Comparison of ENCODE assay signal across 1 cellular context in the genomic region with DNA sequence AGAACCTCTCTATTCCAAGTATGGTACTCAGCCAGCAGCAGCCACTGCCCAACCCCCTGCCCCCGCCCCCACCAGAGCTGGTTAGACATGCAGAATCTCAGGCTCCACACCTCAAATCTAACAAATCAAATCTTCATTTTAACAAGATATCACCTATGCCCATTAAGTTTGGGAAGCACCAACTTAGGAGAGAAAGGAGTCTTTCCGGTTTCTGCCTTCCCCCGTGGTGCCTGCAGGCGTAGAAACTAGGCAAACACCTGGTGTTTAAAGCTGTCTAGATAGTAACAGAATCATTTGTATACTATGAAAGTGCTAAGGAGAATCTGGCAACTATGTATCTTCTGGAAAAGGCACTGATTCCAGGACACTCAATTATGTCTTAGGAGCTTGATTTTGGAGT.
TF ChIP-seq lines count a peak whose summit lies in the region.

No MANE protein-coding gene starts in this region.

TF ChIP-seq in GM23338, 12 proteins besides CTCF, POLR2A, EP300 and RAD21:
- TF ChIP-seq ZNF331 (CRISPR knock-in tag; IDR thresholded peaks at IDR 0.05; ENCODE audit: low read depth) = no peak
- TF ChIP-seq EZH2 (IDR thresholded peaks at IDR 0.05; ENCODE audit: low read depth, unreplicated experiment) = no peak
- no peak for TF ChIP-seq JUNB (IDR thresholded peaks at IDR 0.05; ENCODE audit: unreplicated experiment)
- TF ChIP-seq POLR2AphosphoS5 (IDR thresholded peaks at IDR 0.05; ENCODE audit: low read depth) = no peak
- no peak for TF ChIP-seq ZNF114 (CRISPR knock-in tag; IDR thresholded peaks at IDR 0.05)
- TF ChIP-seq, protein P1, sequence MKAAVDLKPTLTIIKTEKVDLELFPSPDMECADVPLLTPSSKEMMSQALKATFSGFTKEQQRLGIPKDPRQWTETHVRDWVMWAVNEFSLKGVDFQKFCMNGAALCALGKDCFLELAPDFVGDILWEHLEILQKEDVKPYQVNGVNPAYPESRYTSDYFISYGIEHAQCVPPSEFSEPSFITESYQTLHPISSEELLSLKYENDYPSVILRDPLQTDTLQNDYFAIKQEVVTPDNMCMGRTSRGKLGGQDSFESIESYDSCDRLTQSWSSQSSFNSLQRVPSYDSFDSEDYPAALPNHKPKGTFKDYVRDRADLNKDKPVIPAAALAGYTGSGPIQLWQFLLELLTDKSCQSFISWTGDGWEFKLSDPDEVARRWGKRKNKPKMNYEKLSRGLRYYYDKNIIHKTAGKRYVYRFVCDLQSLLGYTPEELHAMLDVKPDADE (IDR thresholded peaks at IDR 0.05) = no peak
- TF ChIP-seq NANOG (IDR thresholded peaks at IDR 0.05; ENCODE audit: borderline replicate concordance) = no peak
- TF ChIP-seq EZH2phosphoT487 (IDR thresholded peaks at IDR 0.05; ENCODE audit: unreplicated experiment) = no peak
- no peak for TF ChIP-seq STAT1 (IDR thresholded peaks at IDR 0.05; ENCODE audit: unreplicated experiment)
- no peak for TF ChIP-seq CREB1 (CRISPR knock-in tag; IDR thresholded peaks at IDR 0.05; ENCODE audit: low read depth)
- TF ChIP-seq, protein P2, sequence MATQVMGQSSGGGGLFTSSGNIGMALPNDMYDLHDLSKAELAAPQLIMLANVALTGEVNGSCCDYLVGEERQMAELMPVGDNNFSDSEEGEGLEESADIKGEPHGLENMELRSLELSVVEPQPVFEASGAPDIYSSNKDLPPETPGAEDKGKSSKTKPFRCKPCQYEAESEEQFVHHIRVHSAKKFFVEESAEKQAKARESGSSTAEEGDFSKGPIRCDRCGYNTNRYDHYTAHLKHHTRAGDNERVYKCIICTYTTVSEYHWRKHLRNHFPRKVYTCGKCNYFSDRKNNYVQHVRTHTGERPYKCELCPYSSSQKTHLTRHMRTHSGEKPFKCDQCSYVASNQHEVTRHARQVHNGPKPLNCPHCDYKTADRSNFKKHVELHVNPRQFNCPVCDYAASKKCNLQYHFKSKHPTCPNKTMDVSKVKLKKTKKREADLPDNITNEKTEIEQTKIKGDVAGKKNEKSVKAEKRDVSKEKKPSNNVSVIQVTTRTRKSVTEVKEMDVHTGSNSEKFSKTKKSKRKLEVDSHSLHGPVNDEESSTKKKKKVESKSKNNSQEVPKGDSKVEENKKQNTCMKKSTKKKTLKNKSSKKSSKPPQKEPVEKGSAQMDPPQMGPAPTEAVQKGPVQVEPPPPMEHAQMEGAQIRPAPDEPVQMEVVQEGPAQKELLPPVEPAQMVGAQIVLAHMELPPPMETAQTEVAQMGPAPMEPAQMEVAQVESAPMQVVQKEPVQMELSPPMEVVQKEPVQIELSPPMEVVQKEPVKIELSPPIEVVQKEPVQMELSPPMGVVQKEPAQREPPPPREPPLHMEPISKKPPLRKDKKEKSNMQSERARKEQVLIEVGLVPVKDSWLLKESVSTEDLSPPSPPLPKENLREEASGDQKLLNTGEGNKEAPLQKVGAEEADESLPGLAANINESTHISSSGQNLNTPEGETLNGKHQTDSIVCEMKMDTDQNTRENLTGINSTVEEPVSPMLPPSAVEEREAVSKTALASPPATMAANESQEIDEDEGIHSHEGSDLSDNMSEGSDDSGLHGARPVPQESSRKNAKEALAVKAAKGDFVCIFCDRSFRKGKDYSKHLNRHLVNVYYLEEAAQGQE (IDR thresholded peaks at IDR 0.05; ENCODE audit: unreplicated experiment) = no peak
- TF ChIP-seq, protein P3, sequence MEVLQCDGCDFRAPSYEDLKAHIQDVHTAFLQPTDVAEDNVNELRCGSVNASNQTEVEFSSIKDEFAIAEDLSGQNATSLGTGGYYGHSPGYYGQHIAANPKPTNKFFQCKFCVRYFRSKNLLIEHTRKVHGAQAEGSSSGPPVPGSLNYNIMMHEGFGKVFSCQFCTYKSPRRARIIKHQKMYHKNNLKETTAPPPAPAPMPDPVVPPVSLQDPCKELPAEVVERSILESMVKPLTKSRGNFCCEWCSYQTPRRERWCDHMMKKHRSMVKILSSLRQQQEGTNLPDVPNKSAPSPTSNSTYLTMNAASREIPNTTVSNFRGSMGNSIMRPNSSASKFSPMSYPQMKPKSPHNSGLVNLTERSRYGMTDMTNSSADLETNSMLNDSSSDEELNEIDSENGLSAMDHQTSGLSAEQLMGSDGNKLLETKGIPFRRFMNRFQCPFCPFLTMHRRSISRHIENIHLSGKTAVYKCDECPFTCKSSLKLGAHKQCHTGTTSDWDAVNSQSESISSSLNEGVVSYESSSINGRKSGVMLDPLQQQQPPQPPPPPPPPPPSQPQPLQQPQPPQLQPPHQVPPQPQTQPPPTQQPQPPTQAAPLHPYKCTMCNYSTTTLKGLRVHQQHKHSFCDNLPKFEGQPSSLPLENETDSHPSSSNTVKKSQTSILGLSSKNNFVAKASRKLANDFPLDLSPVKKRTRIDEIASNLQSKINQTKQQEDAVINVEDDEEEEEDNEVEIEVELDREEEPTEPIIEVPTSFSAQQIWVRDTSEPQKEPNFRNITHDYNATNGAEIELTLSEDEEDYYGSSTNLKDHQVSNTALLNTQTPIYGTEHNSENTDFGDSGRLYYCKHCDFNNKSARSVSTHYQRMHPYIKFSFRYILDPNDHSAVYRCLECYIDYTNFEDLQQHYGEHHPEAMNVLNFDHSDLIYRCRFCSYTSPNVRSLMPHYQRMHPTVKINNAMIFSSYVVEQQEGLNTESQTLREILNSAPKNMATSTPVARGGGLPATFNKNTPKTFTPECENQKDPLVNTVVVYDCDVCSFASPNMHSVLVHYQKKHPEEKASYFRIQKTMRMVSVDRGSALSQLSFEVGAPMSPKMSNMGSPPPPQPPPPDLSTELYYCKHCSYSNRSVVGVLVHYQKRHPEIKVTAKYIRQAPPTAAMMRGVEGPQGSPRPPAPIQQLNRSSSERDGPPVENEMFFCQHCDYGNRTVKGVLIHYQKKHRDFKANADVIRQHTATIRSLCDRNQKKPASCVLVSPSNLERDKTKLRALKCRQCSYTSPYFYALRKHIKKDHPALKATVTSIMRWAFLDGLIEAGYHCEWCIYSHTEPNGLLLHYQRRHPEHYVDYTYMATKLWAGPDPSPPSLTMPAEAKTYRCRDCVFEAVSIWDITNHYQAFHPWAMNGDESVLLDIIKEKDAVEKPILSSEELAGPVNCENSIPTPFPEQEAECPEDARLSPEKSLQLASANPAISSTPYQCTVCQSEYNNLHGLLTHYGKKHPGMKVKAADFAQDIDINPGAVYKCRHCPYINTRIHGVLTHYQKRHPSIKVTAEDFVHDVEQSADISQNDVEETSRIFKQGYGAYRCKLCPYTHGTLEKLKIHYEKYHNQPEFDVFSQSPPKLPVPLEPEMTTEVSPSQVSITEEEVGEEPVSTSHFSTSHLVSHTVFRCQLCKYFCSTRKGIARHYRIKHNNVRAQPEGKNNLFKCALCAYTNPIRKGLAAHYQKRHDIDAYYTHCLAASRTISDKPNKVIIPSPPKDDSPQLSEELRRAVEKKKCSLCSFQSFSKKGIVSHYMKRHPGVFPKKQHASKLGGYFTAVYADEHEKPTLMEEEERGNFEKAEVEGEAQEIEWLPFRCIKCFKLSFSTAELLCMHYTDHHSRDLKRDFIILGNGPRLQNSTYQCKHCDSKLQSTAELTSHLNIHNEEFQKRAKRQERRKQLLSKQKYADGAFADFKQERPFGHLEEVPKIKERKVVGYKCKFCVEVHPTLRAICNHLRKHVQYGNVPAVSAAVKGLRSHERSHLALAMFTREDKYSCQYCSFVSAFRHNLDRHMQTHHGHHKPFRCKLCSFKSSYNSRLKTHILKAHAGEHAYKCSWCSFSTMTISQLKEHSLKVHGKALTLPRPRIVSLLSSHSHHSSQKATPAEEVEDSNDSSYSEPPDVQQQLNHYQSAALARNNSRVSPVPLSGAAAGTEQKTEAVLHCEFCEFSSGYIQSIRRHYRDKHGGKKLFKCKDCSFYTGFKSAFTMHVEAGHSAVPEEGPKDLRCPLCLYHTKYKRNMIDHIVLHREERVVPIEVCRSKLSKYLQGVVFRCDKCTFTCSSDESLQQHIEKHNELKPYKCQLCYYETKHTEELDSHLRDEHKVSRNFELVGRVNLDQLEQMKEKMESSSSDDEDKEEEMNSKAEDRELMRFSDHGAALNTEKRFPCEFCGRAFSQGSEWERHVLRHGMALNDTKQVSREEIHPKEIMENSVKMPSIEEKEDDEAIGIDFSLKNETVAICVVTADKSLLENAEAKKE (CRISPR knock-in tag; IDR thresholded peaks at IDR 0.05) = no peak
